ENCODE assay signal across 16 cellular contexts in genomic region chr3:197337656-197338055, GRCh38. TPM values are rescaled to one million over a fixed set of nuclear protein-coding genes. Genes with fewer than 3 reads are reported as not detected.
DNase-seq lines count a peak whose midpoint lies in the region; ATAC-seq and TF ChIP-seq lines count a peak whose summit lies in the region.
"Had no signal": no experiment of that assay in that cellular context is flagged by ENCODE, and none has a peak within 500 bp of the region (broad histone marks: within the 10 kb centered on the region; RNA-seq: fewer than 3 reads in every experiment).

No MANE protein-coding gene starts in this region.

- no peak for TF ChIP-seq CTCF in astrocyte of the spinal cord (IDR thresholded peaks at IDR 0.05; ENCODE audit: low read depth, low read length)
- no peak for TF ChIP-seq CTCF in foreskin keratinocyte (conservative IDR thresholded peaks at IDR 0.05)
- TF ChIP-seq CTCF in foreskin fibroblast (IDR thresholded peaks at IDR 0.05; ENCODE audit: low read depth, low read length): no peak
- no peak for TF ChIP-seq CTCF in ovary (IDR thresholded peaks at IDR 0.05)

- H3K4me3 ChIP-seq in astrocyte of the spinal cord (ENCODE audit: low read depth, low read length): no peak overlapping the region
- H3K4me3 ChIP-seq in foreskin fibroblast (ENCODE audit: low read depth in 1 of 2, low read length in 2 of 2): no peak overlapping the region
- no peak overlapping the region for H3K4me3 ChIP-seq in ovary
- H3K4me3 ChIP-seq: GM23248 had no signal

- in situ Hi-C loops in astrocyte of the spinal cord (cut with HindIII; ENCODE audit: low sequenced_read_pairs): no loop called here

- H3K36me3 ChIP-seq in ovary: no peaks in the 10 kb centered on the region

- TF ChIP-seq POLR2A in ovary (IDR thresholded peaks at IDR 0.05): no peak

- 93 to 97% (median 95%) methylated on average over 4 of the region's 4 CpGs for WGBS in ovary, 3 donors

- H3K4me1 ChIP-seq in foreskin keratinocyte (no peaks in the 10 kb centered on the region), ovary (ENCODE audit: insufficient read depth) (peaks cover 4% of the 10 kb centered on the region)

- no peaks in the 10 kb centered on the region for H3K27me3 ChIP-seq in foreskin keratinocyte
- no peaks in the 10 kb centered on the region for H3K27me3 ChIP-seq in ovary

- DNase-seq in A172 (ENCODE audit: low spot score): peak; percentile 59
- DNase-seq in M059J (ENCODE audit: low read depth): peak; percentile 98
- DNase-seq in astrocyte of the spinal cord (ENCODE audit: low read depth, low spot score): peak; percentile 34
- DNase-seq in foreskin keratinocyte: peak; percentile 45 to 70
- DNase-seq in foreskin fibroblast: no peak
- DNase-seq in ovary: no peak
- DNase-seq: Caco-2; GDM1; GM23248; NCI-H1436 treated with DMSO at 0.1 percent for 48 hours; NCI-H2081; NCI-H526; NK-92 treated with Interleukin-12 subunit alpha and Interleukin-12 subunit beta, amount 100 ng/mL, for 24 hours; OCI-M1 had no signal

- TF ChIP-seq EP300 in ovary (IDR thresholded peaks at IDR 0.05): no peak

- H3K27ac ChIP-seq in foreskin keratinocyte (no peak overlapping the region), ovary (no peak overlapping the region)
- H3K27ac ChIP-seq: GM23248 had no signal

- intact Hi-C loops in ovary (cut with DNase I): no loop called here

- H3K9me3 ChIP-seq in ovary: no peaks in the 10 kb centered on the region
- H3K9me3 ChIP-seq: Caco-2 had no signal

- ATAC-seq in foreskin keratinocyte: peak; percentile 48
- no peak for ATAC-seq in HG02623 (IDR thresholded peaks at IDR 0.05; ENCODE audit: unreplicated experiment)
- ATAC-seq in HG03280 (IDR thresholded peaks at IDR 0.05; ENCODE audit: unreplicated experiment): no peak

RNA-seq across cellular contexts. Expression of gene DLG1, which starts 39.2 kb away (rescaled TPM):
- 144 and 148 TPM in 2 replicates for total RNA-seq in A172 (2014; rRNA removed; shearing (Covaris generic))
- 99.0 and 103 TPM in 2 replicates for total RNA-seq in M059J (2014; rRNA removed; shearing (Covaris generic))
- total RNA-seq in foreskin keratinocyte (113 and 118 TPM in 2 replicates), ovary (10 to 100 TPM; 44.8 to 99.1 (median 69.9) TPM)
- polyA plus RNA-seq in foreskin keratinocyte (17.7 and 22.1 TPM in 2 replicates), ovary (10 to 100 TPM; 20.5 to 41.1 TPM)

Comparison
In these comparisons a context has a peak if more than half of its experiments do, and no peak if none do; other contexts are left out.
1. DNase-seq: peak in A172 (single experiment), M059J (single experiment), astrocyte of the spinal cord (single experiment) and foreskin keratinocyte (2 of 2); none in foreskin fibroblast (0 of 2) and ovary (0 of 5).